9 cellular contexts compared by ENCODE assay signal in the genomic region with DNA sequence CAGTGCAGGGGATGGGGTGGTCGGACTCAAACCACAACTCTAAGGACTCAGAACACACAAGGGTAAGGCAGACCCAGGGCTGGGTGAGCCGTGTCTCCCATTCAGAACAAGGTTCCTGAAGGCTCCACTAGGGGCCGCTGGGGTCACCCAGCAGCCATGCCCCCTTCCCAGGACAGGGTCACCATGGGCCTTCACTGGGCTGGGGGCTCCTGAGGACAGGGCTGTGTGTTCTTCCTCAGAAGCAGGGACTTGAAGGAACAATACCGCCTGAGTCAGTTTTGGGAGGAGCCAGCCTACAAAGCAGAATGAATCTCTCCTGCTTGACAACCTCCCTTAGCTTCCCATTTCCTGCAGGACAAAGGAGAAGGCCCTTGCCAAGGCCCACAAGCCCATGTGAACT. TPM values are rescaled to one million over a fixed set of nuclear protein-coding genes. Genes with fewer than 3 reads are reported as not detected.
DNase-seq lines count a peak whose midpoint lies in the region; ATAC-seq and TF ChIP-seq lines count a peak whose summit lies in the region.
"Had no signal": no experiment of that assay in that cellular context is flagged by ENCODE, and none has a peak within 500 bp of the region (broad histone marks: within the 10 kb centered on the region; RNA-seq: fewer than 3 reads in every experiment).

No MANE protein-coding gene starts in this region.

- no peaks in the 10 kb centered on the region for H3K79me2 ChIP-seq in GM23338 (replicated peaks; ENCODE audit: insufficient read depth)

- H3K36me3 Mint-ChIP-seq in GM23338 (ENCODE audit: low read depth) = no peaks in the 10 kb centered on the region

- H3K4me3 Mint-ChIP-seq in GM23338 = no peak overlapping the region

- TF ChIP-seq CTCF in BJ (IDR thresholded peaks at IDR 0.05; ENCODE audit: insufficient read depth, low read depth, low read length) (peak; percentile 25; the same call in 1 of the 2 replicates), GM23338 (conservative IDR thresholded peaks at IDR 0.05; ENCODE audit: low read depth in 2 of 2) (peak; percentile 69 to 78), left lung (IDR thresholded peaks at IDR 0.05) (no peak)

- H3K9me3 ChIP-seq in left lung = no peaks in the 10 kb centered on the region

- DNase-seq in BJ (ENCODE audit: low read depth) = no peak
- DNase-seq in GM23338 (ENCODE audit: low spot score) = peak; percentile 79
- DNase-seq in left lung = no peak
- DNase-seq in ecto neural progenitor cell (ENCODE audit: low spot score) = no peak
- DNase-seq in HuH-7.5 (ENCODE audit: low spot score) = no peak
- DNase-seq: NCI-H1417 treated with DMSO at 0.1 percent for 48 hours had no signal

- no peaks in the 10 kb centered on the region for H3K9me3 Mint-ChIP-seq in GM23338

- no peak overlapping the region for H3K4me2 ChIP-seq in GM23338

- no peak overlapping the region for H2AFZ ChIP-seq in GM23338

- POLR2A ChIA-PET in BJ (lab: Charles Lee) = no interaction called here

- H3K27ac Mint-ChIP-seq in GM23338 = no peak overlapping the region

- ATAC-seq in GM23338 = peak; percentile 81
- peak; percentile 34 for ATAC-seq in left lung
- no peak for ATAC-seq in HG03175 (IDR thresholded peaks at IDR 0.05; ENCODE audit: unreplicated experiment)
- ATAC-seq in HG02571 (IDR thresholded peaks at IDR 0.05; ENCODE audit: unreplicated experiment) = no peak

- no peaks in the 10 kb centered on the region for H3F3A ChIP-seq in GM23338 (replicated peaks; ENCODE audit: low read depth)

- peaks cover 14% of the 10 kb centered on the region for H3K27me3 ChIP-seq in BJ (ENCODE audit: control insufficient read depth, insufficient read depth, low read length)
- H3K27me3 ChIP-seq in GM23338 (ENCODE audit: insufficient read depth) = no peaks in the 10 kb centered on the region
- peaks cover 0 to 13% of the 10 kb centered on the region in 2 donors for H3K27me3 ChIP-seq in left lung

- CTCF ChIA-PET in BJ (lab: Yijun Ruan, JAX) = no interaction called here

- intact Hi-C loops in left lung (cut with DNase I) = no loop called here

- no peaks in the 10 kb centered on the region for H3K9me2 ChIP-seq in GM23338 (ENCODE audit: insufficient read depth)

- peaks cover 8% of the 10 kb centered on the region for H3K27me3 Mint-ChIP-seq in GM23338 (ENCODE audit: insufficient read depth, low read depth, poor library complexity)

- peaks cover 10% of the 10 kb centered on the region; the same call in 1 of the 2 replicates for H4K20me1 ChIP-seq in GM23338 (replicated peaks; ENCODE audit: insufficient read depth)

- H3K4me1 ChIP-seq in GM23338 (ENCODE audit: insufficient read depth) (peaks cover 19% of the 10 kb centered on the region), left lung (no peaks in the 10 kb centered on the region)

- H3K36me3 ChIP-seq in BJ (ENCODE audit: control insufficient read depth, insufficient read depth, low read length) (no peaks in the 10 kb centered on the region), GM23338 (ENCODE audit: insufficient read depth) (no peaks in the 10 kb centered on the region), left lung (no peaks in the 10 kb centered on the region)

- H3K4me3 ChIP-seq in BJ (ENCODE audit: low read depth, low read length) (no peak overlapping the region), GM23338 (no peak overlapping the region), left lung (no peak overlapping the region)

- H3K4me1 Mint-ChIP-seq in GM23338 = peaks cover 19% of the 10 kb centered on the region

- no peak overlapping the region for H3K27ac ChIP-seq in GM23338 (ENCODE audit: low read depth)
- peak overlapping the region; percentile 57 for H3K27ac ChIP-seq in angular gyrus (ENCODE audit: low read depth, low read length)
- H3K27ac ChIP-seq in left lung = peak overlapping the region in 1 of 2 donors; percentile 16

TF ChIP-seq in GM23338, 12 proteins besides CTCF, POLR2A, EP300 and RAD21 (continues in another document):
- TF ChIP-seq JUNB (IDR thresholded peaks at IDR 0.05; ENCODE audit: unreplicated experiment) (no peak), EZH2phosphoT487 (IDR thresholded peaks at IDR 0.05; ENCODE audit: unreplicated experiment) (no peak), POLR2AphosphoS5 (IDR thresholded peaks at IDR 0.05; ENCODE audit: low read depth) (no peak), ZNF114 (CRISPR knock-in tag; IDR thresholded peaks at IDR 0.05) (no peak), STAT1 (IDR thresholded peaks at IDR 0.05; ENCODE audit: unreplicated experiment) (no peak), CREB1 (CRISPR knock-in tag; IDR thresholded peaks at IDR 0.05; ENCODE audit: low read depth) (no peak), NANOG (IDR thresholded peaks at IDR 0.05; ENCODE audit: borderline replicate concordance) (no peak), ZNF331 (CRISPR knock-in tag; IDR thresholded peaks at IDR 0.05; ENCODE audit: low read depth) (no peak)
- TF ChIP-seq, protein P1, sequence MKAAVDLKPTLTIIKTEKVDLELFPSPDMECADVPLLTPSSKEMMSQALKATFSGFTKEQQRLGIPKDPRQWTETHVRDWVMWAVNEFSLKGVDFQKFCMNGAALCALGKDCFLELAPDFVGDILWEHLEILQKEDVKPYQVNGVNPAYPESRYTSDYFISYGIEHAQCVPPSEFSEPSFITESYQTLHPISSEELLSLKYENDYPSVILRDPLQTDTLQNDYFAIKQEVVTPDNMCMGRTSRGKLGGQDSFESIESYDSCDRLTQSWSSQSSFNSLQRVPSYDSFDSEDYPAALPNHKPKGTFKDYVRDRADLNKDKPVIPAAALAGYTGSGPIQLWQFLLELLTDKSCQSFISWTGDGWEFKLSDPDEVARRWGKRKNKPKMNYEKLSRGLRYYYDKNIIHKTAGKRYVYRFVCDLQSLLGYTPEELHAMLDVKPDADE (IDR thresholded peaks at IDR 0.05) = no peak
- TF ChIP-seq, protein P2, sequence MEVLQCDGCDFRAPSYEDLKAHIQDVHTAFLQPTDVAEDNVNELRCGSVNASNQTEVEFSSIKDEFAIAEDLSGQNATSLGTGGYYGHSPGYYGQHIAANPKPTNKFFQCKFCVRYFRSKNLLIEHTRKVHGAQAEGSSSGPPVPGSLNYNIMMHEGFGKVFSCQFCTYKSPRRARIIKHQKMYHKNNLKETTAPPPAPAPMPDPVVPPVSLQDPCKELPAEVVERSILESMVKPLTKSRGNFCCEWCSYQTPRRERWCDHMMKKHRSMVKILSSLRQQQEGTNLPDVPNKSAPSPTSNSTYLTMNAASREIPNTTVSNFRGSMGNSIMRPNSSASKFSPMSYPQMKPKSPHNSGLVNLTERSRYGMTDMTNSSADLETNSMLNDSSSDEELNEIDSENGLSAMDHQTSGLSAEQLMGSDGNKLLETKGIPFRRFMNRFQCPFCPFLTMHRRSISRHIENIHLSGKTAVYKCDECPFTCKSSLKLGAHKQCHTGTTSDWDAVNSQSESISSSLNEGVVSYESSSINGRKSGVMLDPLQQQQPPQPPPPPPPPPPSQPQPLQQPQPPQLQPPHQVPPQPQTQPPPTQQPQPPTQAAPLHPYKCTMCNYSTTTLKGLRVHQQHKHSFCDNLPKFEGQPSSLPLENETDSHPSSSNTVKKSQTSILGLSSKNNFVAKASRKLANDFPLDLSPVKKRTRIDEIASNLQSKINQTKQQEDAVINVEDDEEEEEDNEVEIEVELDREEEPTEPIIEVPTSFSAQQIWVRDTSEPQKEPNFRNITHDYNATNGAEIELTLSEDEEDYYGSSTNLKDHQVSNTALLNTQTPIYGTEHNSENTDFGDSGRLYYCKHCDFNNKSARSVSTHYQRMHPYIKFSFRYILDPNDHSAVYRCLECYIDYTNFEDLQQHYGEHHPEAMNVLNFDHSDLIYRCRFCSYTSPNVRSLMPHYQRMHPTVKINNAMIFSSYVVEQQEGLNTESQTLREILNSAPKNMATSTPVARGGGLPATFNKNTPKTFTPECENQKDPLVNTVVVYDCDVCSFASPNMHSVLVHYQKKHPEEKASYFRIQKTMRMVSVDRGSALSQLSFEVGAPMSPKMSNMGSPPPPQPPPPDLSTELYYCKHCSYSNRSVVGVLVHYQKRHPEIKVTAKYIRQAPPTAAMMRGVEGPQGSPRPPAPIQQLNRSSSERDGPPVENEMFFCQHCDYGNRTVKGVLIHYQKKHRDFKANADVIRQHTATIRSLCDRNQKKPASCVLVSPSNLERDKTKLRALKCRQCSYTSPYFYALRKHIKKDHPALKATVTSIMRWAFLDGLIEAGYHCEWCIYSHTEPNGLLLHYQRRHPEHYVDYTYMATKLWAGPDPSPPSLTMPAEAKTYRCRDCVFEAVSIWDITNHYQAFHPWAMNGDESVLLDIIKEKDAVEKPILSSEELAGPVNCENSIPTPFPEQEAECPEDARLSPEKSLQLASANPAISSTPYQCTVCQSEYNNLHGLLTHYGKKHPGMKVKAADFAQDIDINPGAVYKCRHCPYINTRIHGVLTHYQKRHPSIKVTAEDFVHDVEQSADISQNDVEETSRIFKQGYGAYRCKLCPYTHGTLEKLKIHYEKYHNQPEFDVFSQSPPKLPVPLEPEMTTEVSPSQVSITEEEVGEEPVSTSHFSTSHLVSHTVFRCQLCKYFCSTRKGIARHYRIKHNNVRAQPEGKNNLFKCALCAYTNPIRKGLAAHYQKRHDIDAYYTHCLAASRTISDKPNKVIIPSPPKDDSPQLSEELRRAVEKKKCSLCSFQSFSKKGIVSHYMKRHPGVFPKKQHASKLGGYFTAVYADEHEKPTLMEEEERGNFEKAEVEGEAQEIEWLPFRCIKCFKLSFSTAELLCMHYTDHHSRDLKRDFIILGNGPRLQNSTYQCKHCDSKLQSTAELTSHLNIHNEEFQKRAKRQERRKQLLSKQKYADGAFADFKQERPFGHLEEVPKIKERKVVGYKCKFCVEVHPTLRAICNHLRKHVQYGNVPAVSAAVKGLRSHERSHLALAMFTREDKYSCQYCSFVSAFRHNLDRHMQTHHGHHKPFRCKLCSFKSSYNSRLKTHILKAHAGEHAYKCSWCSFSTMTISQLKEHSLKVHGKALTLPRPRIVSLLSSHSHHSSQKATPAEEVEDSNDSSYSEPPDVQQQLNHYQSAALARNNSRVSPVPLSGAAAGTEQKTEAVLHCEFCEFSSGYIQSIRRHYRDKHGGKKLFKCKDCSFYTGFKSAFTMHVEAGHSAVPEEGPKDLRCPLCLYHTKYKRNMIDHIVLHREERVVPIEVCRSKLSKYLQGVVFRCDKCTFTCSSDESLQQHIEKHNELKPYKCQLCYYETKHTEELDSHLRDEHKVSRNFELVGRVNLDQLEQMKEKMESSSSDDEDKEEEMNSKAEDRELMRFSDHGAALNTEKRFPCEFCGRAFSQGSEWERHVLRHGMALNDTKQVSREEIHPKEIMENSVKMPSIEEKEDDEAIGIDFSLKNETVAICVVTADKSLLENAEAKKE (CRISPR knock-in tag; IDR thresholded peaks at IDR 0.05) = no peak

RNA-seq across cellular contexts. Expression of gene RIMS3, which starts 15.4 kb away (rescaled TPM):
- polyA plus RNA-seq in BJ (2011; rRNA removed) (0.43 and 0.59 TPM in 2 replicates), GM23338 (2016; fragmentation: Nextera tagmentation; extraction: Ambion mirVana) (6.9 and 8.7 TPM in 2 replicates)
- polyA minus RNA-seq in BJ (2011; rRNA and poly(A)+ RNA removed) = 0.47 and 1.4 TPM in 2 replicates
- 19.7 and 27.2 TPM in 2 replicates for total RNA-seq in GM23338 (2014; rRNA removed; shearing (Covaris generic))
- 1 to 10 TPM; 4.4 to 5.0 TPM for total RNA-seq in left lung

RNA-seq across cellular contexts. Expression of gene NFYC, which starts 41.4 kb away (rescaled TPM):
- 35.0 and 63.2 TPM in 2 replicates for polyA plus RNA-seq in BJ (2011; rRNA removed)
- 50.8 and 59.2 TPM in 2 replicates for polyA minus RNA-seq in BJ (2011; rRNA and poly(A)+ RNA removed)
- 37.8 and 42.7 TPM in 2 replicates for total RNA-seq in GM23338 (2014; rRNA removed; shearing (Covaris generic))
- polyA plus RNA-seq in GM23338 (2016; fragmentation: Nextera tagmentation; extraction: Ambion mirVana) = 34.5 and 36.2 TPM in 2 replicates
- 10 to 100 TPM; 54.6 to 56.0 TPM for total RNA-seq in left lung

Comparison
In these comparisons a context has a peak if more than half of its experiments do, and no peak if none do; other contexts are left out.
1. CTCF ChIP-seq: peak in BJ (single experiment) and GM23338 (2 of 2); none in left lung (0 of 2).
2. ATAC-seq: peak in GM23338 (single experiment) and left lung (single experiment); none in HG03175 (single experiment) and HG02571 (single experiment).